ENCODE assay signal across 8 cellular contexts in the genomic region with DNA sequence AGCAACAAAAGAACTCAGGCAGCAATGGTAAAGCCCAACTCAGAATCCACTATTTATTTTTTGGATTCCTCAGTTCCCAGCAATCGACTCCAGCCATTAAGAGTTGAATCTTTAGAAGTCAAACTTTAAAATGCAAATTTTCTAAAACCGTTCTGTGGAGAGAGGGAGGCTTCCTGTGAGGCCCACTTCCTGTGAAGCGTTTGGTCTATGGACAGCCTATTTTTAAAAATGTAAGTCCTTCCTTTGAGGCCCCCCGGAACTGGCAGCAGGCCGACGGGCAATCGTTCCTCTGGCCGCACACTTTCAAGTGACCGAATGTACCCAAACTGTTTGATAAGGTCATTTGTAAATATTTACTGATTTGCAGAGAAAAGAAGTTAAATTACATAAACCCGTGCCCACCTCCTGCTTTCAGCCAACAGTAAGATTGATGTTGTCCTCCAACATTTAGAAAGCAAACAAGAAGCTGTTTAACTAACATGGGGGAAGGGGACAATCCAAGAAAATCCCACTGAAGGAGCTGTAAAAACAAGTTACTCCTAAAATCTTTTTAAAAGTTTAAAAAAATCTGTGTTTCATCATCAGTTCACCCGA.
DNase-seq lines count a peak whose midpoint lies in the region; ATAC-seq and TF ChIP-seq lines count a peak whose summit lies in the region.

No MANE protein-coding gene starts in this region.

- H3K9me3 ChIP-seq in effector memory CD4-positive, alpha-beta T cell (ENCODE audit: control insufficient read depth, low read length), result no peaks in the 10 kb centered on the region
- H3K9me3 ChIP-seq in osteoblast (ENCODE audit: low read depth, low read length), result no peaks in the 10 kb centered on the region

- ATAC-seq in GM18907 (IDR thresholded peaks at IDR 0.05; ENCODE audit: unreplicated experiment) (peak; percentile 73), HG02642 (IDR thresholded peaks at IDR 0.05; ENCODE audit: poor library complexity, unreplicated experiment) (peak; percentile 68)

- H3K4me1 ChIP-seq in effector memory CD4-positive, alpha-beta T cell (ENCODE audit: control insufficient read depth, insufficient read depth, low read length, poor library complexity, severe bottlenecking), result peaks cover 34% of the 10 kb centered on the region
- H3K4me1 ChIP-seq in osteoblast (ENCODE audit: insufficient read depth, low read length), result peaks cover 14% of the 10 kb centered on the region

- H3K27ac ChIP-seq in effector memory CD4-positive, alpha-beta T cell (ENCODE audit: insufficient read depth, low read length, poor library complexity, severe bottlenecking), result peak overlapping the region; percentile 43
- H3K27ac ChIP-seq in osteoblast (ENCODE audit: low read depth, low read length), result peak overlapping the region; percentile 82

- no peaks in the 10 kb centered on the region for H3K27me3 ChIP-seq in effector memory CD4-positive, alpha-beta T cell (replicated peaks; ENCODE audit: control insufficient read depth, insufficient read depth, low read length, poor library complexity, severe bottlenecking)
- H3K27me3 ChIP-seq in osteoblast (ENCODE audit: insufficient read depth, low read length) (no peaks in the 10 kb centered on the region), H7 (ENCODE audit: control insufficient read depth, insufficient read depth, low read length) (no peaks in the 10 kb centered on the region)

- H4K20me1 ChIP-seq in osteoblast (ENCODE audit: insufficient read depth, low read length), result peaks cover 5% of the 10 kb centered on the region

- H3K4me2 ChIP-seq in osteoblast (ENCODE audit: insufficient read depth, low read length), result peak overlapping the region; percentile 54

- no peak overlapping the region for H3K4me3 ChIP-seq in effector memory CD4-positive, alpha-beta T cell (ENCODE audit: insufficient read depth, low read depth, low read length, poor library complexity, severe bottlenecking)
- peak overlapping the region; percentile 35 for H3K4me3 ChIP-seq in osteoblast (ENCODE audit: insufficient read depth, low read length)
- H3K4me3 ChIP-seq in H7 (ENCODE audit: insufficient read depth, low read depth, low read length), result no peak overlapping the region

- H3K79me2 ChIP-seq in osteoblast (ENCODE audit: insufficient read depth, low read length), result no peaks in the 10 kb centered on the region

- DNase-seq in NOMO-1 (lab: John Stamatoyannopoulos, UW; ENCODE audit: unreplicated experiment in 2 of 2) (peak; percentile 60 to 67), osteoblast (ENCODE audit: insufficient read length, low spot score, missing footprints) (peak; percentile 76), cortex of kidney (lab: John Stamatoyannopoulos, UW) (no peak), H7 (no peak)
- DNase-seq in effector memory CD4-positive, alpha-beta T cell, result no peak
- no peak for DNase-seq in activated CD4-positive, alpha-beta T cell treated with anti-CD3 and anti-CD28 coated beads, Interleukin-2, amount 50 U/mL, for 1 hour

- peak overlapping the region; percentile 94 for H2AFZ ChIP-seq in osteoblast (ENCODE audit: low read length)

- TF ChIP-seq CTCF in osteoblast (IDR thresholded peaks at IDR 0.05; ENCODE audit: extremely low read depth, low read depth, low read length), result no peak

- peaks cover 11% of the 10 kb centered on the region for H3K36me3 ChIP-seq in effector memory CD4-positive, alpha-beta T cell (ENCODE audit: control insufficient read depth, insufficient read depth, low read length)
- no peaks in the 10 kb centered on the region for H3K36me3 ChIP-seq in osteoblast (ENCODE audit: insufficient read depth, low read length)
- peaks cover 5% of the 10 kb centered on the region for H3K36me3 ChIP-seq in H7 (replicated peaks; ENCODE audit: control insufficient read depth, insufficient read depth, low read length)

Comparison
In these comparisons a context has a peak if more than half of its experiments do, and no peak if none do; other contexts are left out.
1. DNase-seq: peak in NOMO-1 (2 of 2) and osteoblast (single experiment); none in effector memory CD4-positive, alpha-beta T cell (0 of 3), cortex of kidney (single experiment), H7 (single experiment) and activated CD4-positive, alpha-beta T cell treated with anti-CD3 and anti-CD28 coated beads, Interleukin-2, amount 50 U/mL, for 1 hour (single experiment).